ENCODE assay signal across 9 cellular contexts in the genomic region with DNA sequence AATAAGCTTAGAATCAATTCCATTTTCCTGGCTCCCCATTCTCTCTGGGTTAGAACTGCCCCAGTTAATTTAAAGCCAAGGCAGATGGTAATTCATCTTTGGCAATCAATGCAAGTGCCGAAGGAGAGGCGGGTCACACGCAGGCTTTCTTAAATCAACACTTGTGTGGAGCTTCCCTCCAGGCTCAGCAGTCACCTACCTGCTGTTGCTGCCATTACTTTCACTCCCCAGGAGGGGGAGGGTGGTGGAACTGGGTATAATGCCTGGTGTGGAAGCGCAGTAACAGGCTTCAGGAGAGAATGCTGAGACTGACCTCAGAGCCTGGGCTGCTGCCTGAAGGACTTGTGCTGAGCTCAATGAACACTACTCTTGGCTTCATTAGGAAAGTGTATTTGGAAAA. TPM values are rescaled to one million over a fixed set of nuclear protein-coding genes. Genes with fewer than 3 reads are reported as not detected.
DNase-seq lines count a peak whose midpoint lies in the region; ATAC-seq lines count a peak whose summit lies in the region.
"Had no signal": no experiment of that assay in that cellular context is flagged by ENCODE, and none has a peak within 500 bp of the region (broad histone marks: within the 10 kb centered on the region; RNA-seq: fewer than 3 reads in every experiment).

No MANE protein-coding gene starts in this region.

- no peaks in the 10 kb centered on the region for H4K20me1 ChIP-seq in BLaER1 treated with 17β-estradiol and CSF1 and Interleukin-3, amounts not matched to agents 10 nM and 100 nM

- H3K9me3 ChIP-seq in BLaER1 treated with 17β-estradiol and CSF1 and Interleukin-3, amounts not matched to agents 10 nM and 100 nM (replicated peaks in 1 of 11): no peaks in the 10 kb centered on the region
- H3K9me3 ChIP-seq in iPS-20b (ENCODE audit: insufficient read depth, low read depth, low read length): no peaks in the 10 kb centered on the region

- DNase-seq in SK-N-DZ (ENCODE audit: low spot score) (peak; percentile 56), mesenteric fat pad (ENCODE audit: low spot score) (no peak), OCI-M2 (lab: John Stamatoyannopoulos, UW; ENCODE audit: unreplicated experiment) (no peak)
- no peak for DNase-seq in stimulated activated CD4-positive, alpha-beta T cell treated with anti-CD3 and anti-CD28 coated beads, Interleukin-4, amount 100 ng/mL, for 24 hours
- DNase-seq: NCI-H2029 treated with DMSO at 0.1 percent for 48 hours had no signal

- H3K4me3 ChIP-seq in BLaER1 treated with 17β-estradiol and CSF1 and Interleukin-3, amounts not matched to agents 10 nM and 100 nM: no peak overlapping the region
- no peak overlapping the region for H3K4me3 ChIP-seq in iPS-20b (ENCODE audit: low read length)

- no peak overlapping the region for H3K9ac ChIP-seq in BLaER1 treated with 17β-estradiol and CSF1 and Interleukin-3, amounts not matched to agents 10 nM and 100 nM
- H3K9ac ChIP-seq in iPS-20b (ENCODE audit: low read depth, low read length): 0 out of 2 replicates have a peak overlapping the region, but pooled peaks have one; percentile 7

- no peaks in the 10 kb centered on the region for H3K27me3 ChIP-seq in BLaER1 treated with 17β-estradiol and CSF1 and Interleukin-3, amounts not matched to agents 10 nM and 100 nM
- H3K27me3 ChIP-seq in iPS-20b (ENCODE audit: insufficient read depth, low read length): no peaks in the 10 kb centered on the region

- no peaks in the 10 kb centered on the region for H3K36me3 ChIP-seq in BLaER1 treated with 17β-estradiol and CSF1 and Interleukin-3, amounts not matched to agents 10 nM and 100 nM
- H3K36me3 ChIP-seq in iPS-20b (ENCODE audit: insufficient read depth, low read depth, low read length): no peaks in the 10 kb centered on the region

- no peak overlapping the region for H3K27ac ChIP-seq in BLaER1 treated with 17β-estradiol and CSF1 and Interleukin-3, amounts not matched to agents 10 nM and 100 nM
- no peak overlapping the region for H3K27ac ChIP-seq in iPS-20b (ENCODE audit: low read length)

- ATAC-seq in HG02763 (IDR thresholded peaks at IDR 0.05; ENCODE audit: unreplicated experiment) (peak; percentile 48), HG03196 (IDR thresholded peaks at IDR 0.05; ENCODE audit: unreplicated experiment) (no peak)

- peaks cover 0 to 16% (median 7%) of the 10 kb centered on the region in 10 experiments; a peak in 8 of 20 replicates for H3K4me1 ChIP-seq in BLaER1 treated with 17β-estradiol and CSF1 and Interleukin-3, amounts not matched to agents 10 nM and 100 nM
- peaks cover 11% of the 10 kb centered on the region; the same call in 1 of the 2 replicates for H3K4me1 ChIP-seq in iPS-20b (ENCODE audit: insufficient read depth, low read length)

- H3K4me2 ChIP-seq in BLaER1 treated with 17β-estradiol and CSF1 and Interleukin-3, amounts not matched to agents 10 nM and 100 nM: peak overlapping the region in 7 of 11 experiments; percentile 5 to 46 (median 26); a peak in 8 of 22 replicates

RNA-seq across cellular contexts. Expression of a gene that starts 19.2 kb away (rescaled TPM):
- not detected in 2 replicates for polyA plus RNA-seq in SK-N-DZ (2014; cell fraction: cytosol; rRNA removed)
- not detected in 2 replicates for polyA plus RNA-seq in SK-N-DZ (2014; cell fraction: nucleus; rRNA removed)
- total RNA-seq in mesenteric fat pad: not detected
